ENCODE assay signal across 6 cellular contexts in genomic region chr1:43979261-43979527, GRCh38. TPM values are rescaled to one million over a fixed set of nuclear protein-coding genes. Genes with fewer than 3 reads are reported as not detected.
A peak's percentile ranks its signal among the peaks of the same experiment; 100 is the strongest.
DNase-seq lines count a peak whose midpoint lies in the region; ATAC-seq and TF ChIP-seq lines count a peak whose summit lies in the region.

No MANE protein-coding gene starts in this region.

- no peak for ATAC-seq in lower lobe of right lung

- H3K9me3 ChIP-seq in lower lobe of right lung: no peaks in the 10 kb centered on the region

- no peaks in the 10 kb centered on the region for H3K27me3 ChIP-seq in lower lobe of right lung (ENCODE audit: low read depth)

- peak overlapping the region; percentile 79 for H3K4me3 ChIP-seq in AG10803 (ENCODE audit: low read length)
- H3K4me3 ChIP-seq in lower lobe of right lung: peak overlapping the region; percentile 80

- peaks cover 47% of the 10 kb centered on the region for H3K4me1 ChIP-seq in lower lobe of right lung

- peak overlapping the region; percentile 76; the same call in 1 of the 2 replicates for H3K27ac ChIP-seq in VCaP
- H3K27ac ChIP-seq in lower lobe of right lung: peak overlapping the region; percentile 65

- DNase-seq in AG10803 (ENCODE audit: low read depth): no peak
- no peak for DNase-seq in lower lobe of right lung
- DNase-seq in NCI-H2081 treated with DMSO at 0.1 percent for 48 hours (lab: John Stamatoyannopoulos, UW): no peak
- DNase-seq in GM19238 (ENCODE audit: insufficient read length, low spot score): no peak
- DNase-seq in medulla oblongata (ENCODE audit: extremely low spot score): no peak

- TF ChIP-seq CTCF in AG10803 (conservative IDR thresholded peaks at IDR 0.05; ENCODE audit: low read length) (no peak), VCaP (conservative IDR thresholded peaks at IDR 0.05) (no peak), lower lobe of right lung (IDR thresholded peaks at IDR 0.05) (no peak)

- H3K36me3 ChIP-seq in lower lobe of right lung: peaks cover 25% of the 10 kb centered on the region

- intact Hi-C loops in lower lobe of right lung (cut with DNase I): no loop called here

RNA-seq across cellular contexts. Expression of gene B4GALT2, which starts 0.2 kb away (rescaled TPM):
- 17.3 TPM for total RNA-seq in lower lobe of right lung

RNA-seq across cellular contexts. Expression of gene ATP6V0B, which starts 4.4 kb away (rescaled TPM):
- 205 TPM for total RNA-seq in lower lobe of right lung

RNA-seq across cellular contexts. Expression of gene DPH2, which starts 9.4 kb away (rescaled TPM):
- total RNA-seq in lower lobe of right lung: 15.0 TPM

RNA-seq across cellular contexts. Expression of gene CCDC24, which starts 12.2 kb away (rescaled TPM):
- 10.7 TPM for total RNA-seq in lower lobe of right lung

RNA-seq across cellular contexts. Expression of gene IPO13, which starts 32.4 kb away (rescaled TPM):
- 28.2 TPM for total RNA-seq in lower lobe of right lung
